In genomic region chr16:68022728-68023537, GRCh38 we compare ENCODE assay signal across 1 cellular context.
TF ChIP-seq lines count a peak whose summit lies in the region.

Gene DDX28, minus strand, starts transcription at chr16:68023232. Its CDS starts 30 bp downstream, at chr16:68023202.
Gene DUS2, plus strand, starts transcription at chr16:68023284. Its CDS starts 14,740 bp downstream, at chr16:68038024.

TF ChIP-seq in GM23338, 12 proteins besides CTCF, POLR2A, EP300 and RAD21 (continued from another document):
- TF ChIP-seq EZH2phosphoT487 (IDR thresholded peaks at IDR 0.05; ENCODE audit: unreplicated experiment) (no peak), REST (IDR thresholded peaks at IDR 0.05; ENCODE audit: unreplicated experiment) (no peak), ZNF114 (CRISPR knock-in tag; IDR thresholded peaks at IDR 0.05) (no peak), STAT1 (IDR thresholded peaks at IDR 0.05; ENCODE audit: unreplicated experiment) (no peak), EZH2 (IDR thresholded peaks at IDR 0.05; ENCODE audit: low read depth, unreplicated experiment) (no peak)
